19 cellular contexts compared by ENCODE assay signal in genomic region chr4:174702974-174703478, GRCh38.
DNase-seq lines count a peak whose midpoint lies in the region; ATAC-seq and TF ChIP-seq lines count a peak whose summit lies in the region.
"Had no signal": no experiment of that assay in that cellular context is flagged by ENCODE, and none has a peak within 500 bp of the region (broad histone marks: within the 10 kb centered on the region; RNA-seq: fewer than 3 reads in every experiment).

No MANE protein-coding gene starts in this region.

- in situ Hi-C loops in brain microvascular endothelial cell (cut with HindIII; ENCODE audit: low pct_ligation_motif_present, low sequenced_read_pairs) = no loop called here

- no peaks in the 10 kb centered on the region for H3K4me1 Mint-ChIP-seq in type B pancreatic cell (ENCODE audit: unreplicated experiment)
- H3K4me1 Mint-ChIP-seq: H9 had no signal

- no peaks in the 10 kb centered on the region for H3K9me3 ChIP-seq in MG63
- H3K9me3 ChIP-seq: Caco-2 had no signal

- DNase-seq in AG20443 (ENCODE audit: low spot score) (peak; percentile 16), MG63 (peak; percentile 19), brain microvascular endothelial cell (peak; percentile 14), kidney tubule cell (ENCODE audit: low spot score) (peak; percentile 10), type B pancreatic cell (ENCODE audit: extremely low spot score, unreplicated experiment) (no peak), putamen (ENCODE audit: low spot score) (no peak)
- DNase-seq: Caco-2; DMS153; H9; KG1; NCI-H1105; NCI-H187; NCI-H446; NCI-H69; NK-92 treated with Interleukin-12 subunit alpha and Interleukin-12 subunit beta, amount 100 ng/mL, for 24 hours; OCI-M1; SHP77 treated with DMSO at 0.1 percent for 48 hours had no signal

- H3K9me3 Mint-ChIP-seq in type B pancreatic cell = peaks cover 7% of the 10 kb centered on the region
- H3K9me3 Mint-ChIP-seq: H9 had no signal

- H3K27ac Mint-ChIP-seq in type B pancreatic cell = no peak overlapping the region
- H3K27ac Mint-ChIP-seq: H9 had no signal

- H3K27me3 ChIP-seq in MG63 = no peaks in the 10 kb centered on the region
- H3K27me3 ChIP-seq in brain microvascular endothelial cell (replicated peaks) = no peaks in the 10 kb centered on the region

- no peaks in the 10 kb centered on the region for H3K36me3 Mint-ChIP-seq in type B pancreatic cell

- H3K36me3 ChIP-seq in MG63 = no peaks in the 10 kb centered on the region
- no peaks in the 10 kb centered on the region for H3K36me3 ChIP-seq in brain microvascular endothelial cell (replicated peaks)

- H3K4me3 ChIP-seq in MG63 (no peak overlapping the region), brain microvascular endothelial cell (ENCODE audit: low read depth, low read length) (no peak overlapping the region)

- no peaks in the 10 kb centered on the region for H3K27me3 Mint-ChIP-seq in type B pancreatic cell

- H3K4me3 Mint-ChIP-seq in type B pancreatic cell = no peak overlapping the region
- H3K4me3 Mint-ChIP-seq: H9 had no signal

- no peak overlapping the region for H3K27ac ChIP-seq in brain microvascular endothelial cell

- TF ChIP-seq CTCF in brain microvascular endothelial cell (IDR thresholded peaks at IDR 0.05; ENCODE audit: low read depth, low read length, missing control alignments) (no peak), type B pancreatic cell (conservative IDR thresholded peaks at IDR 0.05) (no peak)

- ATAC-seq in HG03571 (IDR thresholded peaks at IDR 0.05; ENCODE audit: unreplicated experiment) (no peak), GM19351 (IDR thresholded peaks at IDR 0.05; ENCODE audit: unreplicated experiment) (no peak)

Comparison
In these comparisons a context has a peak if more than half of its experiments do, and no peak if none do; other contexts are left out.
1. DNase-seq: peak in AG20443 (single experiment), MG63 (single experiment), brain microvascular endothelial cell (single experiment) and kidney tubule cell (single experiment); none in type B pancreatic cell (single experiment) and putamen (single experiment).